Comparison of ENCODE assay signal across 17 cellular contexts in the genomic region with DNA sequence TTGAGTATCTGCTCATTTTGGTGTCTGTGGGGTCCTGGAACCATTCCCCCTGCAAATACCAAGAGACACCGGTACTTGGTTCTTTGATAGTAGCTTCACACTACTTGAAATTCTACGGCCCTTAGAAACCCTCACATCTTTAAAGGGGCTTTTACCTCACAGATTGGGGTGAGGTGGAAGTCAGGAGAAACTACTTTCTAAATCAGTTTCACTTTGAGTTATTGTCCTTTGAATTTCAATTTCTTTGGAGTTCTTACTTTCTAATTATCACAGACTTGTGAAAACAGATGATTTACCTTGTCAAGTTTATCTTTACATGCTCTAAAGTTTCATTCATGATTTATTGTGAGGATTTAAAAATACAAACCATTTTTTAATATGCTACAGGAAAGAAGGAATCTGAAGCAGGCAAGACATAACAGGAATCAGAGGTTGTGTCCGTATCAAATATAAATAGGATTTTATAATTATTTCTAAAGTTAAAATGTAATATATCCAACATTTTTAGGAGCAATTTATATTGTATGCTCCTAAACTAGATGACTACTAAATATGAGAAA.
DNase-seq lines count a peak whose midpoint lies in the region; ATAC-seq and TF ChIP-seq lines count a peak whose summit lies in the region.
"Had no signal": no experiment of that assay in that cellular context is flagged by ENCODE, and none has a peak within 500 bp of the region (broad histone marks: within the 10 kb centered on the region; RNA-seq: fewer than 3 reads in every experiment).

No MANE protein-coding gene starts in this region.

- H3K9me3 Mint-ChIP-seq in WTC11: no peaks in the 10 kb centered on the region
- H3K9me3 Mint-ChIP-seq: activated B cell treated with CpG ODN at 0.5 μM for 24 hours had no signal

- 47 to 66% (median 61%) methylated on average over 3 of the region's 3 CpGs for WGBS in spleen, 5 donors

- no peaks in the 10 kb centered on the region for H3K36me3 Mint-ChIP-seq in WTC11

- no peaks in the 10 kb centered on the region for H3K36me3 ChIP-seq in HEK293 (ENCODE audit: control insufficient read depth in 2 of 2, insufficient read depth in 1 of 2, low read length in 2 of 2)
- H3K36me3 ChIP-seq in lower lobe of right lung: no peaks in the 10 kb centered on the region
- no peaks in the 10 kb centered on the region for H3K36me3 ChIP-seq in spleen
- H3K36me3 ChIP-seq: HAP-1, neutrophil had no signal

- H3K27ac Mint-ChIP-seq in WTC11: peak overlapping the region; percentile 60; the same call in 1 of the 2 replicates
- H3K27ac Mint-ChIP-seq: activated B cell treated with CpG ODN at 0.5 μM for 24 hours; dendritic cell treated with granulocyte-macrophage colony-stimulating factor and Interleukin-4, amounts not matched to agents 40 ng/mL and 50 ng/mL, for 4 days had no signal

- TF ChIP-seq CTCF in HEK293 (tag by site-specific recombination; IDR thresholded peaks at IDR 0.05) (no peak), WTC11 (IDR thresholded peaks at IDR 0.05) (no peak), lower lobe of right lung (IDR thresholded peaks at IDR 0.05) (no peak), spleen (IDR thresholded peaks at IDR 0.05 in 8 of 11, conservative IDR thresholded peaks at IDR 0.05 in 3 of 11) (no peak)

- H3K4me3 Mint-ChIP-seq in WTC11: no peak overlapping the region
- H3K4me3 Mint-ChIP-seq: activated B cell treated with CpG ODN at 0.5 μM for 24 hours; dendritic cell treated with granulocyte-macrophage colony-stimulating factor and Interleukin-4, amounts not matched to agents 40 ng/mL and 50 ng/mL, for 4 days had no signal

- H3K4me3 ChIP-seq in HEK293 (ENCODE audit: low read depth, low read length) (no peak overlapping the region), lower lobe of right lung (peak overlapping the region; percentile 1), spleen (peak overlapping the region in 3 of 8 donors; percentile 2 to 32 (median 25))
- H3K4me3 ChIP-seq: HAP-1, skin epidermis had no signal

- H3K9me3 ChIP-seq in HEK293 (ENCODE audit: control insufficient read depth, insufficient read depth, low read depth, low read length) (no peaks in the 10 kb centered on the region), lower lobe of right lung (no peaks in the 10 kb centered on the region), spleen (peaks cover 0 to under 1% (median 0%) of the 10 kb centered on the region in 8 donors)
- H3K9me3 ChIP-seq: HAP-1, neutrophil had no signal

- no peaks in the 10 kb centered on the region for H3K27me3 Mint-ChIP-seq in WTC11 (ENCODE audit: low read depth)
- H3K27me3 Mint-ChIP-seq: dendritic cell treated with granulocyte-macrophage colony-stimulating factor and Interleukin-4, amounts not matched to agents 40 ng/mL and 50 ng/mL, for 4 days had no signal

- intact Hi-C loops in lower lobe of right lung (cut with DNase I): no loop called here
- intact Hi-C loops in spleen (cut with DNase I; ENCODE audit: low total_unique reads): no loop called here

- peaks cover 9% of the 10 kb centered on the region for H3K4me1 Mint-ChIP-seq in WTC11

- H3K27ac ChIP-seq in HEK293 (ENCODE audit: extremely low read depth, low read depth, low read length): no peak overlapping the region
- peak overlapping the region; percentile 32 for H3K27ac ChIP-seq in lower lobe of right lung
- peak overlapping the region in 2 of 8 donors; percentile 32 to 60 for H3K27ac ChIP-seq in spleen
- H3K27ac ChIP-seq: KMS-11, neutrophil had no signal

- no peaks in the 10 kb centered on the region for H3K27me3 ChIP-seq in lower lobe of right lung (ENCODE audit: low read depth)
- no peaks in the 10 kb centered on the region for H3K27me3 ChIP-seq in spleen (replicated peaks in 1 of 7)
- H3K27me3 ChIP-seq: neutrophil had no signal

- in situ Hi-C loops in ACHN (cut with HindIII; ENCODE audit: low pct_ligation_motif_present, low pct_unique_long_range_greater_than_20kb, low sequenced_read_pairs): no loop called here

- POLR2A ChIA-PET in HEK293 (lab: Yijun Ruan, JAX): no interaction called here
- POLR2A ChIA-PET in WTC11 (lab: Charles Lee): no interaction called here

- DNase-seq in ACHN (peak; percentile 37), WTC11 (ENCODE audit: low spot score) (no peak), lower lobe of right lung (no peak), spleen (no peak)
- no peak for DNase-seq in stimulated activated CD4-positive, alpha-beta T cell treated with anti-CD3 and anti-CD28 coated beads, Interleukin-4, amount 100 ng/mL, for 24 hours
- DNase-seq: activated B cell treated with CpG ODN at 0.5 μM for 24 hours; NCI-H146; NCI-H345; stimulated activated naive CD4-positive, alpha-beta T cell treated with Interleukin-2 at 50 U/mL for 16 hours had no signal

- TF ChIP-seq POLR2A in spleen (IDR thresholded peaks at IDR 0.05): no peak

- ATAC-seq in WTC11 (no peak), lower lobe of right lung (no peak), GM19463 (IDR thresholded peaks at IDR 0.05; ENCODE audit: unreplicated experiment) (no peak), GM21825 (IDR thresholded peaks at IDR 0.05; ENCODE audit: unreplicated experiment) (no peak)

- peaks cover 12% of the 10 kb centered on the region for H3K4me1 ChIP-seq in HEK293 (ENCODE audit: control insufficient read depth, insufficient read depth, low read length)
- peaks cover 11% of the 10 kb centered on the region for H3K4me1 ChIP-seq in lower lobe of right lung
- H3K4me1 ChIP-seq in spleen: peaks cover 0 to 21% (median 3%) of the 10 kb centered on the region in 6 donors

- CTCF ChIA-PET in HEK293 (lab: Yijun Ruan, JAX): interaction anchor here (0.6 kb wide), 1 partner anchor 158 kb away, joined by 3 read pairs; no protein-coding TSS in a partner anchor
- CTCF ChIA-PET in WTC11 (lab: Charles Lee): no interaction called here

TF ChIP-seq in HEK293, 187 proteins besides CTCF, POLR2A, EP300 and RAD21 (continues in another document):
- no peak for TF ChIP-seq OSR2 (tag by site-specific recombination; IDR thresholded peaks at IDR 0.05)
- TF ChIP-seq PRDM1 (tag by site-specific recombination; IDR thresholded peaks at IDR 0.05): peak; percentile 67
- TF ChIP-seq ZSCAN23 (tag by site-specific recombination; IDR thresholded peaks at IDR 0.05): no peak
- TF ChIP-seq ZNF791 (tag by site-specific recombination; IDR thresholded peaks at IDR 0.05): no peak
- TF ChIP-seq, protein P1, sequence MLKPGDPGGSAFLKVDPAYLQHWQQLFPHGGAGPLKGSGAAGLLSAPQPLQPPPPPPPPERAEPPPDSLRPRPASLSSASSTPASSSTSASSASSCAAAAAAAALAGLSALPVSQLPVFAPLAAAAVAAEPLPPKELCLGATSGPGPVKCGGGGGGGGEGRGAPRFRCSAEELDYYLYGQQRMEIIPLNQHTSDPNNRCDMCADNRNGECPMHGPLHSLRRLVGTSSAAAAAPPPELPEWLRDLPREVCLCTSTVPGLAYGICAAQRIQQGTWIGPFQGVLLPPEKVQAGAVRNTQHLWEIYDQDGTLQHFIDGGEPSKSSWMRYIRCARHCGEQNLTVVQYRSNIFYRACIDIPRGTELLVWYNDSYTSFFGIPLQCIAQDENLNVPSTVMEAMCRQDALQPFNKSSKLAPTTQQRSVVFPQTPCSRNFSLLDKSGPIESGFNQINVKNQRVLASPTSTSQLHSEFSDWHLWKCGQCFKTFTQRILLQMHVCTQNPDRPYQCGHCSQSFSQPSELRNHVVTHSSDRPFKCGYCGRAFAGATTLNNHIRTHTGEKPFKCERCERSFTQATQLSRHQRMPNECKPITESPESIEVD (tag by site-specific recombination; IDR thresholded peaks at IDR 0.05): peak; percentile 59; the same call in 1 of the 2 replicates
- no peak for TF ChIP-seq ZNF19 (tag by site-specific recombination; IDR thresholded peaks at IDR 0.05; ENCODE audit: low read depth)

TF ChIP-seq in WTC11, 78 proteins besides CTCF, POLR2A, EP300 and RAD21:
- no peak for TF ChIP-seq EMX1 (CRISPR knock-in tag; IDR thresholded peaks at IDR 0.05)
- TF ChIP-seq ELF4 (CRISPR knock-in tag; IDR thresholded peaks at IDR 0.05; ENCODE audit: low read depth): no peak
- no peak for TF ChIP-seq PRRX2 (CRISPR knock-in tag; IDR thresholded peaks at IDR 0.05)
- TF ChIP-seq RELA (CRISPR knock-in tag; IDR thresholded peaks at IDR 0.05; ENCODE audit: borderline replicate concordance): no peak
- TF ChIP-seq ZNF396 (CRISPR knock-in tag; IDR thresholded peaks at IDR 0.05; ENCODE audit: borderline replicate concordance): no peak
- TF ChIP-seq ZNF671 (CRISPR knock-in tag; IDR thresholded peaks at IDR 0.05): no peak
- TF ChIP-seq SMAD4 (CRISPR knock-in tag; IDR thresholded peaks at IDR 0.05): no peak
- TF ChIP-seq, protein P2, sequence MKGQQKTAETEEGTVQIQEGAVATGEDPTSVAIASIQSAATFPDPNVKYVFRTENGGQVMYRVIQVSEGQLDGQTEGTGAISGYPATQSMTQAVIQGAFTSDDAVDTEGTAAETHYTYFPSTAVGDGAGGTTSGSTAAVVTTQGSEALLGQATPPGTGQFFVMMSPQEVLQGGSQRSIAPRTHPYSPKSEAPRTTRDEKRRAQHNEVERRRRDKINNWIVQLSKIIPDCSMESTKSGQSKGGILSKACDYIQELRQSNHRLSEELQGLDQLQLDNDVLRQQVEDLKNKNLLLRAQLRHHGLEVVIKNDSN (CRISPR knock-in tag; IDR thresholded peaks at IDR 0.05): no peak
TF ChIP-seq in WTC11: peak in this region for 0.
